ENCODE assay signal across 1 cellular context in genomic region chr4:109682875-109683274, GRCh38.
TF ChIP-seq lines count a peak whose summit lies in the region.

No MANE protein-coding gene starts in this region.

TF ChIP-seq in GM23338, 12 proteins besides CTCF, POLR2A, EP300 and RAD21 (continued from another document):
- no peak for TF ChIP-seq ZNF462 (CRISPR knock-in tag; IDR thresholded peaks at IDR 0.05)
- TF ChIP-seq ZNF331 (CRISPR knock-in tag; IDR thresholded peaks at IDR 0.05; ENCODE audit: low read depth), result no peak
